9 cellular contexts compared by ENCODE assay signal in genomic region chr15:99731336-99732267, GRCh38. TPM values are rescaled to one million over a fixed set of nuclear protein-coding genes. Genes with fewer than 3 reads are reported as not detected.
DNase-seq lines count a peak whose midpoint lies in the region; ATAC-seq and TF ChIP-seq lines count a peak whose summit lies in the region.
"Had no signal": no experiment of that assay in that cellular context is flagged by ENCODE, and none has a peak within 500 bp of the region (broad histone marks: within the 10 kb centered on the region; RNA-seq: fewer than 3 reads in every experiment).

No MANE protein-coding gene starts in this region.

- 34 to 45% methylated on average over 29 to 30 of the region's 30 CpGs for WGBS in testis, 2 donors

- no peaks in the 10 kb centered on the region for H3K36me3 ChIP-seq in testis (ENCODE audit: low read depth, missing control alignments)

- H3K27me3 Mint-ChIP-seq in activated T-cell treated with anti-CD3 and anti-CD28 coated beads, Interleukin-2, amount 50 U/mL, for 24 hours: no peaks in the 10 kb centered on the region
- H3K27me3 Mint-ChIP-seq in MCF 10A (ENCODE audit: insufficient read depth, unreplicated experiment): no peaks in the 10 kb centered on the region

- CTCF ChIA-PET in MCF 10A (lab: Yijun Ruan, JAX): interaction anchor here (0.5 to 3.6 kb wide), 10 partner anchors 14 to 445 kb away, joined by 3 to 17 read pairs (median 4); no protein-coding TSS in a partner anchor

- H3K9me3 ChIP-seq in testis: no peaks in the 10 kb centered on the region

- H3K4me1 Mint-ChIP-seq in activated T-cell treated with anti-CD3 and anti-CD28 coated beads, Interleukin-2, amount 50 U/mL, for 24 hours (ENCODE audit: low read depth): peaks cover 27% of the 10 kb centered on the region
- peaks cover 14% of the 10 kb centered on the region for H3K4me1 Mint-ChIP-seq in MCF 10A (ENCODE audit: insufficient read depth, unreplicated experiment)

- intact Hi-C loops in MCF 10A (cut with micrococcal nuclease) (no loop called here), testis (cut with DNase I; ENCODE audit: low total_unique reads) (loop anchor here (10.0 kb wide), 1 partner anchor 457 kb away; no protein-coding TSS in a partner anchor), left colon (cut with DNase I, micrococcal nuclease) (no loop called here)

- no peaks in the 10 kb centered on the region for H3K9me3 Mint-ChIP-seq in activated T-cell treated with anti-CD3 and anti-CD28 coated beads, Interleukin-2, amount 50 U/mL, for 24 hours
- H3K9me3 Mint-ChIP-seq in MCF 10A (ENCODE audit: unreplicated experiment): no peaks in the 10 kb centered on the region

- peaks cover 24% of the 10 kb centered on the region for H3K36me3 Mint-ChIP-seq in activated T-cell treated with anti-CD3 and anti-CD28 coated beads, Interleukin-2, amount 50 U/mL, for 24 hours (ENCODE audit: low read depth)
- peaks cover 15% of the 10 kb centered on the region for H3K36me3 Mint-ChIP-seq in MCF 10A (ENCODE audit: insufficient read depth, unreplicated experiment)

- TF ChIP-seq POLR2A in testis (IDR thresholded peaks at IDR 0.05): no peak

- H3K4me1 ChIP-seq in testis: peaks cover 22% of the 10 kb centered on the region

- BruUV-seq in MCF 10A (replicated peaks; lab: Mats Ljungman, UMichigan): no TSS peak

- no peak overlapping the region for H3K27ac Mint-ChIP-seq in activated T-cell treated with anti-CD3 and anti-CD28 coated beads, Interleukin-2, amount 50 U/mL, for 24 hours
- H3K27ac Mint-ChIP-seq in MCF 10A (ENCODE audit: low read depth, unreplicated experiment): no peak overlapping the region

- no peak for ATAC-seq in left colon

- TF ChIP-seq CTCF in MCF 10A (IDR thresholded peaks at IDR 0.05; ENCODE audit: unreplicated experiment) (no peak), testis (IDR thresholded peaks at IDR 0.05) (no peak)

- H3K27me3 ChIP-seq in testis: no peaks in the 10 kb centered on the region

- H3K27ac ChIP-seq in testis: peak overlapping the region; percentile 36 to 94

- POLR2A ChIA-PET in MCF 10A (lab: Yijun Ruan, JAX): interaction anchor here (0.5 to 4.0 kb wide), 23 partner anchors 12 to 987 kb away, joined by 3 to 53 read pairs (median 4); partner anchors contain the start of genes LRRC28, MEF2A and TTC23

- peak overlapping the region; percentile 78 for H3K4me3 Mint-ChIP-seq in activated T-cell treated with anti-CD3 and anti-CD28 coated beads, Interleukin-2, amount 50 U/mL, for 24 hours
- H3K4me3 Mint-ChIP-seq in MCF 10A (ENCODE audit: unreplicated experiment): peak overlapping the region; percentile 77

- no peak for DNase-seq in activated T-cell treated with anti-CD3 and anti-CD28 coated beads, Interleukin-2, amount 50 U/mL, for 24 hours
- DNase-seq in activated T-cell treated with anti-CD3 and anti-CD28 coated beads, Interleukin-2, amount 50 U/mL, for 48 hours: no peak
- DNase-seq in MCF 10A (ENCODE audit: unreplicated experiment): no peak
- peak; percentile 48 for DNase-seq in left kidney (ENCODE audit: low read depth, low spot score)
- peak; percentile 51 for DNase-seq in testis
- no peak for DNase-seq in NCI-H1694 treated with DMSO at 0.1 percent for 48 hours (lab: John Stamatoyannopoulos, UW)
- no peak for DNase-seq in left colon
- DNase-seq in activated gamma-delta T cell (lab: John Stamatoyannopoulos, UW): no peak
- DNase-seq: activated CD4-positive, alpha-beta T cell treated with anti-CD3 and anti-CD28 coated beads for 48 hours had no signal

- H3K4me3 ChIP-seq in testis: peak overlapping the region; percentile 79 to 98

RNA-seq across cellular contexts. Expression of gene LYSMD4, which starts 1.6 kb away (rescaled TPM):
- total RNA-seq in MCF 10A (2022) (5.7 and 9.0 TPM in 2 replicates), testis (10 to 100 TPM; 23.6 to 27.1 TPM), left colon (10 to 100 TPM in 1 of 2 donors, 1 to 10 TPM in 1; 6.0 to 10.2 TPM)
- 13.2 TPM for polyA plus RNA-seq in testis (ENCODE audit: insufficient read depth, low read depth, low replicate concordance)

Comparison
In these comparisons a context has a peak if more than half of its experiments do, and no peak if none do; other contexts are left out.
1. DNase-seq: peak in left kidney (single experiment) and testis (single experiment); none in activated T-cell treated with anti-CD3 and anti-CD28 coated beads, Interleukin-2, amount 50 U/mL, for 24 hours (single experiment), activated T-cell treated with anti-CD3 and anti-CD28 coated beads, Interleukin-2, amount 50 U/mL, for 48 hours (0 of 2), MCF 10A (single experiment), NCI-H1694 treated with DMSO at 0.1 percent for 48 hours (single experiment), left colon (0 of 2) and activated gamma-delta T cell (single experiment).